In the genomic region with DNA sequence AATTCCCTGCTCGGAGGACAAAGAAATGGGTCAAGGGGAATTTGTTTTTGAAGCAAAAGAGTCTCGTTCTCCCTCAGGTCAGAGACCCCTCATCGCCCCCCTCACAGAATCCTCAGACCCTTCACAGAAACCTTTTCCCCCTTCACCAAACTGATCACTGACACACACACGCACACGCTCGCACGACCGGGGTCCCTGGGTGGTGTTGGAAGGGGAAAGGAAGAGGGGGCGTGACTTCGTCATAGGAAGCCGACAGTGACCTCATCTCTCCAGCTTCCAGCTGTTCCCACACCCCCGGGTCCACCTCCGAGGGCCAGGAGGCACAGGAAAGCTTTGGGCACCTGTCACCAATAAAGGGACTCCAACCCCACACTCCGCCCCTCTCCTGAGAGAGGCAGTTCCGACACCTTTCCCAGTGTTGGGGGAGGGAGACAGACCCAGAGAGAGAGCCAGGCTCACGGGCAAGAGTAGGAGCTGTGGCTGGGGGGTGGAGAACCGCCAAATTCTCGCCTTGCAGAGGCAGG, we compare ENCODE assay signal across 1 cellular context.
TF ChIP-seq lines count a peak whose summit lies in the region.

No MANE protein-coding gene starts in this region.

TF ChIP-seq in K562, 482 proteins besides CTCF, POLR2A, EP300 and RAD21:
- TF ChIP-seq ATF7 (IDR thresholded peaks at IDR 0.05) (peak; percentile 68), ZNF24 (IDR thresholded peaks at IDR 0.05) (no peak), JUN (IDR thresholded peaks at IDR 0.05; ENCODE audit: borderline replicate concordance, low read depth, low read length) (0 out of 2 replicates have a peak, but pooled peaks have one; percentile 8), JUN (CRISPR knock-in tag; IDR thresholded peaks at IDR 0.05; ENCODE audit: borderline replicate concordance) (no peak), ZNF507 (tag; conservative IDR thresholded peaks at IDR 0.05) (no peak), CBX1 (IDR thresholded peaks at IDR 0.05; ENCODE audit: low read depth) (no peak), MTA1 (IDR thresholded peaks at IDR 0.05; ENCODE audit: borderline replicate concordance) (peak; percentile 53; the same call in 1 of the 2 replicates), MXI1 (IDR thresholded peaks at IDR 0.05; ENCODE audit: low read depth, low read length) (no peak), KDM5B (IDR thresholded peaks at IDR 0.05; ENCODE audit: insufficient replicate concordance, low read depth, low read length) (no peak), ZBTB7A (IDR thresholded peaks at IDR 0.05; ENCODE audit: borderline replicate concordance, control insufficient read depth, low read depth, low read length) (peak; percentile 40; the same call in 1 of the 2 replicates), ZFX (CRISPR knock-in tag; IDR thresholded peaks at IDR 0.05) (0 out of 2 replicates have a peak, but pooled peaks have one; percentile 17), CREM (IDR thresholded peaks at IDR 0.05; ENCODE audit: low read depth) (peak; percentile 90), ATF1 (CRISPR knock-in tag; IDR thresholded peaks at IDR 0.05) (no peak), ATF1 (tag; IDR thresholded peaks at IDR 0.05) (peak; percentile 76), GTF2F1 (IDR thresholded peaks at IDR 0.05; ENCODE audit: low read depth, low read length) (no peak), CREB1 (IDR thresholded peaks at IDR 0.05) (peak; percentile 83), CREB1 (CRISPR knock-in tag; IDR thresholded peaks at IDR 0.05) (peak; percentile 18; the same call in 1 of the 2 replicates), CBX2 (IDR thresholded peaks at IDR 0.05; ENCODE audit: insufficient read depth, low read length, poor library complexity, severe bottlenecking) (no peak), EGR1 (conservative IDR thresholded peaks at IDR 0.05) (peak; percentile 76), FUS (optimal IDR thresholded peaks at IDR 0.05; ENCODE audit: low read depth, low read length) (no peak), MAFF (IDR thresholded peaks at IDR 0.05; ENCODE audit: low read length) (no peak), DACH1 (IDR thresholded peaks at IDR 0.05; ENCODE audit: partially characterized antibody) (peak; percentile 26), ZNF274 (IDR thresholded peaks at IDR 0.05; ENCODE audit: borderline replicate concordance, low read depth, low read length) (no peak), NCOA2 (IDR thresholded peaks at IDR 0.05; ENCODE audit: partially characterized antibody in 2 of 2) (no peak), ETV5 (CRISPR knock-in tag; IDR thresholded peaks at IDR 0.05; ENCODE audit: low read depth) (no peak), JUND (IDR thresholded peaks at IDR 0.05; ENCODE audit: borderline replicate concordance, low read depth, low read length) (0 out of 2 replicates have a peak, but pooled peaks have one; percentile 11), JUND (tag; IDR thresholded peaks at IDR 0.05; ENCODE audit: borderline replicate concordance, low read depth, low read length) (peak; percentile 34; the same call in 1 of the 3 replicates)
- TF ChIP-seq, protein P1, sequence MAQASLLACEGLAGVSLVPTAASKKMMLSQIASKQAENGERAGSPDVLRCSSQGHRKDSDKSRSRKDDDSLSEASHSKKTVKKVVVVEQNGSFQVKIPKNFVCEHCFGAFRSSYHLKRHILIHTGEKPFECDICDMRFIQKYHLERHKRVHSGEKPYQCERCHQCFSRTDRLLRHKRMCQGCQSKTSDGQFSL (CRISPR knock-in tag; IDR thresholded peaks at IDR 0.05): no peak
- TF ChIP-seq, protein P1 (tag; IDR thresholded peaks at IDR 0.05): no peak
- TF ChIP-seq, protein P2, sequence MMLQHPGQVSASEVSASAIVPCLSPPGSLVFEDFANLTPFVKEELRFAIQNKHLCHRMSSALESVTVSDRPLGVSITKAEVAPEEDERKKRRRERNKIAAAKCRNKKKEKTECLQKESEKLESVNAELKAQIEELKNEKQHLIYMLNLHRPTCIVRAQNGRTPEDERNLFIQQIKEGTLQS (IDR thresholded peaks at IDR 0.05): peak; percentile 72
- TF ChIP-seq, protein P2 (CRISPR knock-in tag; conservative IDR thresholded peaks at IDR 0.05): no peak
- TF ChIP-seq, protein P3, sequence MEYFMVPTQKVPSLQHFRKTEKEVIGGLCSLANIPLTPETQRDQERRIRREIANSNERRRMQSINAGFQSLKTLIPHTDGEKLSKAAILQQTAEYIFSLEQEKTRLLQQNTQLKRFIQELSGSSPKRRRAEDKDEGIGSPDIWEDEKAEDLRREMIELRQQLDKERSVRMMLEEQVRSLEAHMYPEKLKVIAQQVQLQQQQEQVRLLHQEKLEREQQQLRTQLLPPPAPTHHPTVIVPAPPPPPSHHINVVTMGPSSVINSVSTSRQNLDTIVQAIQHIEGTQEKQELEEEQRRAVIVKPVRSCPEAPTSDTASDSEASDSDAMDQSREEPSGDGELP (CRISPR knock-in tag; IDR thresholded peaks at IDR 0.05; ENCODE audit: borderline replicate concordance): peak; percentile 94
- TF ChIP-seq, protein P4, sequence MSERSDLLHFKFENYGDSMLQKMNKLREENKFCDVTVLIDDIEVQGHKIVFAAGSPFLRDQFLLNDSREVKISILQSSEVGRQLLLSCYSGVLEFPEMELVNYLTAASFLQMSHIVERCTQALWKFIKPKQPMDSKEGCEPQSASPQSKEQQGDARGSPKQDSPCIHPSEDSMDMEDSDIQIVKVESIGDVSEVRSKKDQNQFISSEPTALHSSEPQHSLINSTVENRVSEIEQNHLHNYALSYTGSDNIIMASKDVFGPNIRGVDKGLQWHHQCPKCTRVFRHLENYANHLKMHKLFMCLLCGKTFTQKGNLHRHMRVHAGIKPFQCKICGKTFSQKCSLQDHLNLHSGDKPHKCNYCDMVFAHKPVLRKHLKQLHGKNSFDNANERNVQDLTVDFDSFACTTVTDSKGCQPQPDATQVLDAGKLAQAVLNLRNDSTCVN (CRISPR knock-in tag; IDR thresholded peaks at IDR 0.05): no peak
- TF ChIP-seq, protein P5, sequence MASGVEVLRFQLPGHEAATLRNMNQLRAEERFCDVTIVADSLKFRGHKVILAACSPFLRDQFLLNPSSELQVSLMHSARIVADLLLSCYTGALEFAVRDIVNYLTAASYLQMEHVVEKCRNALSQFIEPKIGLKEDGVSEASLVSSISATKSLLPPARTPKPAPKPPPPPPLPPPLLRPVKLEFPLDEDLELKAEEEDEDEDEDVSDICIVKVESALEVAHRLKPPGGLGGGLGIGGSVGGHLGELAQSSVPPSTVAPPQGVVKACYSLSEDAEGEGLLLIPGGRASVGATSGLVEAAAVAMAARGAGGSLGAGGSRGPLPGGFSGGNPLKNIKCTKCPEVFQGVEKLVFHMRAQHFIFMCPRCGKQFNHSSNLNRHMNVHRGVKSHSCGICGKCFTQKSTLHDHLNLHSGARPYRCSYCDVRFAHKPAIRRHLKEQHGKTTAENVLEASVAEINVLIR (CRISPR knock-in tag; IDR thresholded peaks at IDR 0.05): peak; percentile 23; the same call in 1 of the 2 replicates
- TF ChIP-seq, protein P6, sequence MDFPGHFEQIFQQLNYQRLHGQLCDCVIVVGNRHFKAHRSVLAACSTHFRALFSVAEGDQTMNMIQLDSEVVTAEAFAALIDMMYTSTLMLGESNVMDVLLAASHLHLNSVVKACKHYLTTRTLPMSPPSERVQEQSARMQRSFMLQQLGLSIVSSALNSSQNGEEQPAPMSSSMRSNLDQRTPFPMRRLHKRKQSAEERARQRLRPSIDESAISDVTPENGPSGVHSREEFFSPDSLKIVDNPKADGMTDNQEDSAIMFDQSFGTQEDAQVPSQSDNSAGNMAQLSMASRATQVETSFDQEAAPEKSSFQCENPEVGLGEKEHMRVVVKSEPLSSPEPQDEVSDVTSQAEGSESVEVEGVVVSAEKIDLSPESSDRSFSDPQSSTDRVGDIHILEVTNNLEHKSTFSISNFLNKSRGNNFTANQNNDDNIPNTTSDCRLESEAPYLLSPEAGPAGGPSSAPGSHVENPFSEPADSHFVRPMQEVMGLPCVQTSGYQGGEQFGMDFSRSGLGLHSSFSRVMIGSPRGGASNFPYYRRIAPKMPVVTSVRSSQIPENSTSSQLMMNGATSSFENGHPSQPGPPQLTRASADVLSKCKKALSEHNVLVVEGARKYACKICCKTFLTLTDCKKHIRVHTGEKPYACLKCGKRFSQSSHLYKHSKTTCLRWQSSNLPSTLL (IDR thresholded peaks at IDR 0.05): no peak
